In the genomic region with DNA sequence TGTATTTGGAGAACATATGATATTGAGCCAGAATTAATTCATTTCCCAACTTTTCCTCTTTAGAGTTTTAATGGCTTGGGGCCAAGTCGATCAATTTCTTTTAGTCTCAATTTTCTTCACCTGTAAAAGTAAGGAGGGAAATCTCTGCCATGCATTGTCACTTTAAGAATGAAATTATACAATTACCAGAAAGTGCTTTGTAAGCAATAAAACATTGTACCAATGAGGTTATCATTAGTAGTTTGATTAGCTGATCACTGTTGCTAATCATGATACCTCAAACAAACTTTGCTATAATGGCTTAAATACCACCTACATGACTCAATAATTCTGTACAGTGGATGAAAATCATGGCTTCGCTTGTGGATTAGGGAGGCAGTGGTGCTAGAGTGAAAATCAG, we compare ENCODE assay signal across 28 cellular contexts.
"Had no signal": no experiment of that assay in that cellular context is flagged by ENCODE, and none has a peak within 500 bp of the region (broad histone marks: within the 10 kb centered on the region; RNA-seq: fewer than 3 reads in every experiment).

No MANE protein-coding gene starts in this region.

- H3K27ac ChIP-seq: neural progenitor cell, ovary, parathyroid adenoma, psoas muscle, skin epidermis, spleen, suprapubic skin, testis, tibial artery, transverse colon, upper lobe of right lung, uterus had no signal

- H3K4me1 ChIP-seq: neural progenitor cell, parathyroid adenoma, psoas muscle, spleen, suprapubic skin, testis, tibial artery, transverse colon, upper lobe of right lung, uterus had no signal

- ATAC-seq: natural killer cell; psoas muscle; right cardiac atrium; sciatic nerve; stimulated activated memory B cell treated with anti-CD40 and anti-IgM and Interleukin-4, amounts not matched to agents 10 μg/mL and 1 μg/mL and 100 μg/mL, for 72 hours; stimulated activated naive CD8-positive, alpha-beta T cell treated with anti-CD3 and anti-CD28 coated beads, Interleukin-15, amount 100 ng/mL, for 72 hours; stimulated activated naive CD8-positive, alpha-beta T cell treated with anti-CD3 and anti-CD28 coated beads, Interleukin-15, Interleukin-2, amounts not matched to agents 100 U/mL and 50 U/mL, for 24 hours; upper lobe of right lung had no signal

- H3K36me3 ChIP-seq: neural progenitor cell, ovary, spleen, suprapubic skin, tibial artery, transverse colon, upper lobe of right lung, uterus had no signal

- H3K4me2 ChIP-seq: neural progenitor cell, smooth muscle cell had no signal

- H2AFZ ChIP-seq: neural progenitor cell, parathyroid adenoma had no signal

- H3K9me3 ChIP-seq: ovary, psoas muscle, suprapubic skin, testis, tibial artery, transverse colon, upper lobe of right lung, uterus had no signal

- H3K4me3 ChIP-seq: neural progenitor cell, ovary, psoas muscle, skin epidermis, smooth muscle cell, spleen, suprapubic skin, testis, tibial artery, transverse colon, upper lobe of right lung, uterus had no signal

- H3K9ac ChIP-seq: neural progenitor cell, parathyroid adenoma had no signal

- DNase-seq: natural killer cell; occipital lobe; ovary; posterior cingulate gyrus; psoas muscle; right cardiac atrium; spleen; stimulated activated CD4-positive, alpha-beta T cell treated with anti-CD3 and anti-CD28 coated beads, Interleukin-12 subunit alpha, Interleukin-12 subunit beta, amount 100 ng/mL, for 4 hours; stimulated activated CD4-positive, alpha-beta T cell treated with anti-CD3 and anti-CD28 coated beads, Interleukin-1b, Interleukin-23, amount 100 ng/mL, for 48 hours; stimulated activated CD4-positive, alpha-beta T cell treated with anti-CD3 and anti-CD28 coated beads, Interleukin-4, amount 100 ng/mL, for 1 hour; stimulated activated CD4-positive, alpha-beta T cell treated with anti-CD3 and anti-CD28 coated beads, Interleukin-4, amount 100 ng/mL, for 4 hours; stimulated activated CD8-positive, alpha-beta memory T cell treated with anti-CD3 and anti-CD28 coated beads, Interleukin-4, amount 100 ng/mL, for 48 hours; stimulated activated naive CD4-positive, alpha-beta T cell; stimulated activated naive CD8-positive, alpha-beta T cell treated with anti-CD3 and anti-CD28 coated beads, Interleukin-15, amount 100 ng/mL, for 72 hours; stimulated activated naive CD8-positive, alpha-beta T cell treated with anti-CD3 and anti-CD28 coated beads, Interleukin-15, Interleukin-2, amounts not matched to agents 100 U/mL and 50 U/mL, for 24 hours; substantia nigra; testis; tibial artery; transverse colon; upper lobe of right lung; uterus had no signal

- H3K27me3 ChIP-seq: neural progenitor cell, ovary, spleen, suprapubic skin, testis, tibial artery, transverse colon, upper lobe of right lung, uterus had no signal

- H3K79me2 ChIP-seq: parathyroid adenoma had no signal
